8 cellular contexts compared by ENCODE assay signal in genomic region chr20:45052698-45053440, GRCh38. TPM values are rescaled to one million over a fixed set of nuclear protein-coding genes. Genes with fewer than 3 reads are reported as not detected.
DNase-seq lines count a peak whose midpoint lies in the region; ATAC-seq and TF ChIP-seq lines count a peak whose summit lies in the region.

No MANE protein-coding gene starts in this region.

- H3K9me3 ChIP-seq in breast epithelium = no peaks in the 10 kb centered on the region
- H3K9me3 ChIP-seq in Loucy (ENCODE audit: insufficient read depth, low read depth, low read length) = no peaks in the 10 kb centered on the region
- no peaks in the 10 kb centered on the region for H3K9me3 ChIP-seq in trophoblast cell (ENCODE audit: insufficient read depth, low read depth, low read length)

- no peaks in the 10 kb centered on the region for H3K9me2 ChIP-seq in Loucy (replicated peaks; ENCODE audit: low read depth, low read length)

- peak overlapping the region; percentile 60 to 72 for H3K27ac ChIP-seq in breast epithelium
- H3K27ac ChIP-seq in caudate nucleus (ENCODE audit: low read depth, low read length) = peak overlapping the region; percentile 60
- peak overlapping the region; percentile 83 for H3K27ac ChIP-seq in trophoblast cell (ENCODE audit: low read depth, low read length)

- H3K4me3 ChIP-seq in breast epithelium = no peak overlapping the region
- H3K4me3 ChIP-seq in Loucy (ENCODE audit: low read length, poor library complexity, severe bottlenecking) = peak overlapping the region; percentile 47
- H3K4me3 ChIP-seq in trophoblast cell (ENCODE audit: low read depth, low read length) = no peak overlapping the region

- TF ChIP-seq POLR2A in breast epithelium (IDR thresholded peaks at IDR 0.05) (no peak), GM18505 (IDR thresholded peaks at IDR 0.05; ENCODE audit: borderline replicate concordance, extremely low read depth, insufficient read depth, insufficient read length) (no peak)

- no CpG with 5 or more reads among the region's 8 CpGs for WGBS in trophoblast cell (ENCODE audit: extremely low coverage, insufficient coverage, insufficient read length)

- no peaks in the 10 kb centered on the region for H3K9me3 Mint-ChIP-seq in MCF 10A (ENCODE audit: unreplicated experiment)

- peaks cover 4% of the 10 kb centered on the region for H3K79me1 ChIP-seq in trophoblast cell (ENCODE audit: low read length)

- no peaks in the 10 kb centered on the region for H3K36me3 ChIP-seq in breast epithelium
- H3K36me3 ChIP-seq in Loucy (ENCODE audit: insufficient read depth, low read length) = peaks cover 21% of the 10 kb centered on the region; the same call in 1 of the 2 replicates
- H3K36me3 ChIP-seq in trophoblast cell (ENCODE audit: control insufficient read depth in 1 of 2, insufficient read depth in 2 of 2, low read length in 2 of 2) = peaks cover 4% of the 10 kb centered on the region in 2 experiments

- peak overlapping the region; percentile 81 for H3K4me2 ChIP-seq in Loucy (ENCODE audit: low read depth, low read length, poor library complexity, severe bottlenecking)
- H3K4me2 ChIP-seq in trophoblast cell (ENCODE audit: low read length) = no peak overlapping the region

- H3K4me3 Mint-ChIP-seq in MCF 10A (ENCODE audit: unreplicated experiment) = no peak overlapping the region

- no peaks in the 10 kb centered on the region for H3K4me1 Mint-ChIP-seq in MCF 10A (ENCODE audit: insufficient read depth, unreplicated experiment)

- no peak overlapping the region for H3K27ac Mint-ChIP-seq in MCF 10A (ENCODE audit: low read depth, unreplicated experiment)

- H4K12ac ChIP-seq in trophoblast cell (ENCODE audit: low read depth, low read length) = no peak overlapping the region

- H3K79me2 ChIP-seq in Loucy (ENCODE audit: insufficient read depth, low read length) (0 out of 2 replicates have a peak, but pooled peaks cover 9% of the 10 kb centered on the region), trophoblast cell (ENCODE audit: control insufficient read depth, insufficient read depth, low read length, poor library complexity) (no peaks in the 10 kb centered on the region)

- no peak overlapping the region for H2BK12ac ChIP-seq in trophoblast cell (ENCODE audit: low read length)

- peaks cover 22% of the 10 kb centered on the region; the same call in 1 of the 2 replicates for H3F3A ChIP-seq in Loucy (ENCODE audit: low read depth)

- H3K27me3 ChIP-seq in breast epithelium = no peaks in the 10 kb centered on the region
- H3K27me3 ChIP-seq in Loucy (ENCODE audit: insufficient read depth, low read length, poor library complexity, severe bottlenecking) = no peaks in the 10 kb centered on the region
- no peaks in the 10 kb centered on the region for H3K27me3 ChIP-seq in trophoblast cell (ENCODE audit: insufficient read depth, low read length)

- no peak overlapping the region for H3K4ac ChIP-seq in trophoblast cell (ENCODE audit: low read depth, low read length)

- no peak overlapping the region for H2AK5ac ChIP-seq in trophoblast cell (ENCODE audit: low read length)

- H3K18ac ChIP-seq in trophoblast cell (ENCODE audit: low read length) = no peak overlapping the region

- peak overlapping the region; percentile 26 for H2BK5ac ChIP-seq in trophoblast cell (ENCODE audit: low read depth, low read length, poor library complexity)

- H2AFZ ChIP-seq in Loucy (ENCODE audit: low read length) (peak overlapping the region; percentile 37; the same call in 1 of the 2 replicates), trophoblast cell (ENCODE audit: insufficient read depth, low read length, poor library complexity) (no peak overlapping the region)

- CTCF ChIA-PET in MCF 10A (lab: Yijun Ruan, JAX) = interaction anchor here (0.8 to 8.3 kb wide), 8 partner anchors 10 to 259 kb away, joined by 3 to 96 read pairs (median 6); no protein-coding TSS in a partner anchor

- no peaks in the 10 kb centered on the region for H4K20me1 ChIP-seq in Loucy (ENCODE audit: insufficient read depth, low read length, poor library complexity, severe bottlenecking)

- H3K27me3 Mint-ChIP-seq in MCF 10A (ENCODE audit: insufficient read depth, unreplicated experiment) = no peaks in the 10 kb centered on the region

- DNase-seq in breast epithelium (ENCODE audit: low spot score in 2 of 2) (no peak), MCF 10A (ENCODE audit: unreplicated experiment) (no peak), caudate nucleus (lab: John Stamatoyannopoulos, UW) (peak in 4 of 61 donors; percentile 7 to 50 (median 20)), trophoblast cell (no peak), NCI-H2227 (lab: John Stamatoyannopoulos, UW; ENCODE audit: unreplicated experiment) (no peak)

- no peaks in the 10 kb centered on the region for H3K4me1 ChIP-seq in breast epithelium
- peaks cover 61% of the 10 kb centered on the region for H3K4me1 ChIP-seq in Loucy (ENCODE audit: insufficient read depth, low read length, poor library complexity, severe bottlenecking)
- peaks cover 5 to 7% of the 10 kb centered on the region in 2 experiments for H3K4me1 ChIP-seq in trophoblast cell (ENCODE audit: control insufficient read depth in 1 of 2, insufficient read depth in 2 of 2, low read length in 2 of 2)

- H3K14ac ChIP-seq in trophoblast cell (ENCODE audit: low read length) = no peak overlapping the region

- H3K36me3 Mint-ChIP-seq in MCF 10A (ENCODE audit: insufficient read depth, unreplicated experiment) = peaks cover 18% of the 10 kb centered on the region

- H4K91ac ChIP-seq in trophoblast cell (ENCODE audit: low read depth, low read length) = no peak overlapping the region

- TF ChIP-seq CTCF in breast epithelium (IDR thresholded peaks at IDR 0.05) (no peak), MCF 10A (IDR thresholded peaks at IDR 0.05; ENCODE audit: unreplicated experiment) (no peak), Loucy (conservative IDR thresholded peaks at IDR 0.05; ENCODE audit: low read length) (no peak)

- H3K9ac ChIP-seq in Loucy (ENCODE audit: low read depth, low read length, poor library complexity, severe bottlenecking) (peak overlapping the region; percentile 73), trophoblast cell (ENCODE audit: low read length) (no peak overlapping the region)

- H4K8ac ChIP-seq in trophoblast cell (ENCODE audit: low read depth, low read length) = no peak overlapping the region

- ATAC-seq in HG02678 (IDR thresholded peaks at IDR 0.05; ENCODE audit: unreplicated experiment) (no peak), GM18505 (IDR thresholded peaks at IDR 0.05; ENCODE audit: unreplicated experiment) (no peak)

- POLR2A ChIA-PET in MCF 10A (lab: Yijun Ruan, JAX) = interaction anchor here (0.7 to 5.0 kb wide), 6 partner anchors 8 to 43 kb away, joined by 3 to 22 read pairs (median 5); no protein-coding TSS in a partner anchor

- intact Hi-C loops in breast epithelium (cut with DNase I; ENCODE audit: low total_unique reads) (no loop called here), MCF 10A (cut with micrococcal nuclease) (no loop called here)

- no TSS peak for BruUV-seq in MCF 10A (replicated peaks; lab: Mats Ljungman, UMichigan)

- H2BK120ac ChIP-seq in trophoblast cell (ENCODE audit: insufficient read depth, low read length, poor library complexity) = peak overlapping the region; percentile 15

- H3K23ac ChIP-seq in trophoblast cell (ENCODE audit: low read length) = no peak overlapping the region

RNA-seq across cellular contexts. Expression of gene KCNS1, which starts 48.1 kb away (rescaled TPM):
- total RNA-seq in breast epithelium (under 1 TPM in 1 of 3 donors, not detected in 2; 0.44 TPM), MCF 10A (2022) (not detected in 2 replicates)
- polyA plus RNA-seq in trophoblast cell (2013) = 6.1 and 6.8 TPM in 2 replicates
